Comparison of ENCODE assay signal across 1 cellular context in genomic region chr22:24703101-24703500, GRCh38.
A peak's percentile ranks its signal among the peaks of the same experiment; 100 is the strongest.
TF ChIP-seq lines count a peak whose summit lies in the region.

No MANE protein-coding gene starts in this region.

TF ChIP-seq in HepG2, 621 proteins besides CTCF, POLR2A, EP300 and RAD21 (continued from another document and continues in another):
- no peak for TF ChIP-seq AKNA (CRISPR knock-in tag; IDR thresholded peaks at IDR 0.05; ENCODE audit: borderline replicate concordance)
- TF ChIP-seq ZNF20 (CRISPR knock-in tag; IDR thresholded peaks at IDR 0.05): no peak
- TF ChIP-seq TOPORS (CRISPR knock-in tag; IDR thresholded peaks at IDR 0.05): no peak
- no peak for TF ChIP-seq ZNF720 (CRISPR knock-in tag; IDR thresholded peaks at IDR 0.05)
- TF ChIP-seq GABPA (IDR thresholded peaks at IDR 0.05; ENCODE audit: low read depth, low read length): no peak
- TF ChIP-seq GABPA (CRISPR knock-in tag; IDR thresholded peaks at IDR 0.05; ENCODE audit: low read depth): no peak
- peak; percentile 55; the same call in 1 of the 2 replicates for TF ChIP-seq NR2F6 (IDR thresholded peaks at IDR 0.05)
- peak; percentile 67 for TF ChIP-seq NR2F6 (CRISPR knock-in tag; IDR thresholded peaks at IDR 0.05)
- TF ChIP-seq ZFP36 (IDR thresholded peaks at IDR 0.05; ENCODE audit: borderline replicate concordance, low read depth, low read length, partially characterized antibody): no peak
- no peak for TF ChIP-seq SIX4 (CRISPR knock-in tag; IDR thresholded peaks at IDR 0.05)
- TF ChIP-seq DR1 (CRISPR knock-in tag; IDR thresholded peaks at IDR 0.05): no peak
- no peak for TF ChIP-seq SP4 (CRISPR knock-in tag; IDR thresholded peaks at IDR 0.05)
- TF ChIP-seq SMAD3 (CRISPR knock-in tag; IDR thresholded peaks at IDR 0.05): no peak
- peak; percentile 42; the same call in 1 of the 2 replicates for TF ChIP-seq ZNF441 (CRISPR knock-in tag; IDR thresholded peaks at IDR 0.05; ENCODE audit: borderline replicate concordance)
- TF ChIP-seq ZNF343 (CRISPR knock-in tag; IDR thresholded peaks at IDR 0.05): no peak
- TF ChIP-seq RFXAP (CRISPR knock-in tag; IDR thresholded peaks at IDR 0.05; ENCODE audit: borderline replicate concordance): no peak
- peak; percentile 66; the same call in 1 of the 2 replicates for TF ChIP-seq MYC (CRISPR knock-in tag; IDR thresholded peaks at IDR 0.05; ENCODE audit: borderline replicate concordance)
- no peak for TF ChIP-seq ZNF362 (CRISPR knock-in tag; IDR thresholded peaks at IDR 0.05; ENCODE audit: borderline replicate concordance)
- TF ChIP-seq ZNF224 (CRISPR knock-in tag; IDR thresholded peaks at IDR 0.05): no peak
- no peak for TF ChIP-seq ZNF629 (CRISPR knock-in tag; conservative IDR thresholded peaks at IDR 0.05)
- TF ChIP-seq, protein P1, sequence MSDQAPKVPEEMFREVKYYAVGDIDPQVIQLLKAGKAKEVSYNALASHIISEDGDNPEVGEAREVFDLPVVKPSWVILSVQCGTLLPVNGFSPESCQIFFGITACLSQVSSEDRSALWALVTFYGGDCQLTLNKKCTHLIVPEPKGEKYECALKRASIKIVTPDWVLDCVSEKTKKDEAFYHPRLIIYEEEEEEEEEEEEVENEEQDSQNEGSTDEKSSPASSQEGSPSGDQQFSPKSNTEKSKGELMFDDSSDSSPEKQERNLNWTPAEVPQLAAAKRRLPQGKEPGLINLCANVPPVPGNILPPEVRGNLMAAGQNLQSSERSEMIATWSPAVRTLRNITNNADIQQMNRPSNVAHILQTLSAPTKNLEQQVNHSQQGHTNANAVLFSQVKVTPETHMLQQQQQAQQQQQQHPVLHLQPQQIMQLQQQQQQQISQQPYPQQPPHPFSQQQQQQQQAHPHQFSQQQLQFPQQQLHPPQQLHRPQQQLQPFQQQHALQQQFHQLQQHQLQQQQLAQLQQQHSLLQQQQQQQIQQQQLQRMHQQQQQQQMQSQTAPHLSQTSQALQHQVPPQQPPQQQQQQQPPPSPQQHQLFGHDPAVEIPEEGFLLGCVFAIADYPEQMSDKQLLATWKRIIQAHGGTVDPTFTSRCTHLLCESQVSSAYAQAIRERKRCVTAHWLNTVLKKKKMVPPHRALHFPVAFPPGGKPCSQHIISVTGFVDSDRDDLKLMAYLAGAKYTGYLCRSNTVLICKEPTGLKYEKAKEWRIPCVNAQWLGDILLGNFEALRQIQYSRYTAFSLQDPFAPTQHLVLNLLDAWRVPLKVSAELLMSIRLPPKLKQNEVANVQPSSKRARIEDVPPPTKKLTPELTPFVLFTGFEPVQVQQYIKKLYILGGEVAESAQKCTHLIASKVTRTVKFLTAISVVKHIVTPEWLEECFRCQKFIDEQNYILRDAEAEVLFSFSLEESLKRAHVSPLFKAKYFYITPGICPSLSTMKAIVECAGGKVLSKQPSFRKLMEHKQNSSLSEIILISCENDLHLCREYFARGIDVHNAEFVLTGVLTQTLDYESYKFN (CRISPR knock-in tag; conservative IDR thresholded peaks at IDR 0.05): peak; percentile 36; the same call in 1 of the 2 replicates
- TF ChIP-seq, protein P2, sequence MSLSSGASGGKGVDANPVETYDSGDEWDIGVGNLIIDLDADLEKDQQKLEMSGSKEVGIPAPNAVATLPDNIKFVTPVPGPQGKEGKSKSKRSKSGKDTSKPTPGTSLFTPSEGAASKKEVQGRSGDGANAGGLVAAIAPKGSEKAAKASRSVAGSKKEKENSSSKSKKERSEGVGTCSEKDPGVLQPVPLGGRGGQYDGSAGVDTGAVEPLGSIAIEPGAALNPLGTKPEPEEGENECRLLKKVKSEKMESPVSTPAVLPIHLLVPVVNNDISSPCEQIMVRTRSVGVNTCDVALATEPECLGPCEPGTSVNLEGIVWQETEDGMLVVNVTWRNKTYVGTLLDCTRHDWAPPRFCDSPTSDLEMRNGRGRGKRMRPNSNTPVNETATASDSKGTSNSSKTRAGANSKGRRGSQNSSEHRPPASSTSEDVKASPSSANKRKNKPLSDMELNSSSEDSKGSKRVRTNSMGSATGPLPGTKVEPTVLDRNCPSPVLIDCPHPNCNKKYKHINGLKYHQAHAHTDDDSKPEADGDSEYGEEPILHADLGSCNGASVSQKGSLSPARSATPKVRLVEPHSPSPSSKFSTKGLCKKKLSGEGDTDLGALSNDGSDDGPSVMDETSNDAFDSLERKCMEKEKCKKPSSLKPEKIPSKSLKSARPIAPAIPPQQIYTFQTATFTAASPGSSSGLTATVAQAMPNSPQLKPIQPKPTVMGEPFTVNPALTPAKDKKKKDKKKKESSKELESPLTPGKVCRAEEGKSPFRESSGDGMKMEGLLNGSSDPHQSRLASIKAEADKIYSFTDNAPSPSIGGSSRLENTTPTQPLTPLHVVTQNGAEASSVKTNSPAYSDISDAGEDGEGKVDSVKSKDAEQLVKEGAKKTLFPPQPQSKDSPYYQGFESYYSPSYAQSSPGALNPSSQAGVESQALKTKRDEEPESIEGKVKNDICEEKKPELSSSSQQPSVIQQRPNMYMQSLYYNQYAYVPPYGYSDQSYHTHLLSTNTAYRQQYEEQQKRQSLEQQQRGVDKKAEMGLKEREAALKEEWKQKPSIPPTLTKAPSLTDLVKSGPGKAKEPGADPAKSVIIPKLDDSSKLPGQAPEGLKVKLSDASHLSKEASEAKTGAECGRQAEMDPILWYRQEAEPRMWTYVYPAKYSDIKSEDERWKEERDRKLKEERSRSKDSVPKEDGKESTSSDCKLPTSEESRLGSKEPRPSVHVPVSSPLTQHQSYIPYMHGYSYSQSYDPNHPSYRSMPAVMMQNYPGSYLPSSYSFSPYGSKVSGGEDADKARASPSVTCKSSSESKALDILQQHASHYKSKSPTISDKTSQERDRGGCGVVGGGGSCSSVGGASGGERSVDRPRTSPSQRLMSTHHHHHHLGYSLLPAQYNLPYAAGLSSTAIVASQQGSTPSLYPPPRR (CRISPR knock-in tag; IDR thresholded peaks at IDR 0.05; ENCODE audit: borderline replicate concordance): no peak
- TF ChIP-seq ZFP82 (CRISPR knock-in tag; IDR thresholded peaks at IDR 0.05; ENCODE audit: borderline replicate concordance): no peak
- TF ChIP-seq EEA1 (CRISPR knock-in tag; IDR thresholded peaks at IDR 0.05; ENCODE audit: borderline replicate concordance): no peak
- TF ChIP-seq SNRNP70 (IDR thresholded peaks at IDR 0.05; ENCODE audit: low read depth, low read length): no peak
- TF ChIP-seq MXI1 (IDR thresholded peaks at IDR 0.05; ENCODE audit: borderline replicate concordance, low read depth, low read length): peak; percentile 60; the same call in 1 of the 3 replicates
- TF ChIP-seq ZNF101 (CRISPR knock-in tag; IDR thresholded peaks at IDR 0.05; ENCODE audit: borderline replicate concordance, low read depth): no peak
- TF ChIP-seq, protein P3, sequence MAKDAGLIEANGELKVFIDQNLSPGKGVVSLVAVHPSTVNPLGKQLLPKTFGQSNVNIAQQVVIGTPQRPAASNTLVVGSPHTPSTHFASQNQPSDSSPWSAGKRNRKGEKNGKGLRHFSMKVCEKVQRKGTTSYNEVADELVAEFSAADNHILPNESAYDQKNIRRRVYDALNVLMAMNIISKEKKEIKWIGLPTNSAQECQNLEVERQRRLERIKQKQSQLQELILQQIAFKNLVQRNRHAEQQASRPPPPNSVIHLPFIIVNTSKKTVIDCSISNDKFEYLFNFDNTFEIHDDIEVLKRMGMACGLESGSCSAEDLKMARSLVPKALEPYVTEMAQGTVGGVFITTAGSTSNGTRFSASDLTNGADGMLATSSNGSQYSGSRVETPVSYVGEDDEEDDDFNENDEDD (CRISPR knock-in tag; IDR thresholded peaks at IDR 0.05; ENCODE audit: borderline replicate concordance): peak; percentile 40; the same call in 1 of the 2 replicates
- TF ChIP-seq, protein P4, sequence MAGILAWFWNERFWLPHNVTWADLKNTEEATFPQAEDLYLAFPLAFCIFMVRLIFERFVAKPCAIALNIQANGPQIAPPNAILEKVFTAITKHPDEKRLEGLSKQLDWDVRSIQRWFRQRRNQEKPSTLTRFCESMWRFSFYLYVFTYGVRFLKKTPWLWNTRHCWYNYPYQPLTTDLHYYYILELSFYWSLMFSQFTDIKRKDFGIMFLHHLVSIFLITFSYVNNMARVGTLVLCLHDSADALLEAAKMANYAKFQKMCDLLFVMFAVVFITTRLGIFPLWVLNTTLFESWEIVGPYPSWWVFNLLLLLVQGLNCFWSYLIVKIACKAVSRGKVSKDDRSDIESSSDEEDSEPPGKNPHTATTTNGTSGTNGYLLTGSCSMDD (CRISPR knock-in tag; IDR thresholded peaks at IDR 0.05): no peak
- no peak for TF ChIP-seq ZC3H13 (CRISPR knock-in tag; IDR thresholded peaks at IDR 0.05)
- no peak for TF ChIP-seq RBAK (CRISPR knock-in tag; IDR thresholded peaks at IDR 0.05)
- no peak for TF ChIP-seq FOXA1 (IDR thresholded peaks at IDR 0.05)
- TF ChIP-seq FOXA1 (CRISPR knock-in tag; IDR thresholded peaks at IDR 0.05): peak; percentile 87
- TF ChIP-seq ZNF883 (CRISPR knock-in tag; IDR thresholded peaks at IDR 0.05; ENCODE audit: not compliant biosample characterization): no peak
- TF ChIP-seq POLR2AphosphoS2 (IDR thresholded peaks at IDR 0.05; ENCODE audit: low read depth, low read length): no peak
- TF ChIP-seq ZNF839 (CRISPR knock-in tag; IDR thresholded peaks at IDR 0.05; ENCODE audit: borderline replicate concordance): no peak
- TF ChIP-seq, protein P5, sequence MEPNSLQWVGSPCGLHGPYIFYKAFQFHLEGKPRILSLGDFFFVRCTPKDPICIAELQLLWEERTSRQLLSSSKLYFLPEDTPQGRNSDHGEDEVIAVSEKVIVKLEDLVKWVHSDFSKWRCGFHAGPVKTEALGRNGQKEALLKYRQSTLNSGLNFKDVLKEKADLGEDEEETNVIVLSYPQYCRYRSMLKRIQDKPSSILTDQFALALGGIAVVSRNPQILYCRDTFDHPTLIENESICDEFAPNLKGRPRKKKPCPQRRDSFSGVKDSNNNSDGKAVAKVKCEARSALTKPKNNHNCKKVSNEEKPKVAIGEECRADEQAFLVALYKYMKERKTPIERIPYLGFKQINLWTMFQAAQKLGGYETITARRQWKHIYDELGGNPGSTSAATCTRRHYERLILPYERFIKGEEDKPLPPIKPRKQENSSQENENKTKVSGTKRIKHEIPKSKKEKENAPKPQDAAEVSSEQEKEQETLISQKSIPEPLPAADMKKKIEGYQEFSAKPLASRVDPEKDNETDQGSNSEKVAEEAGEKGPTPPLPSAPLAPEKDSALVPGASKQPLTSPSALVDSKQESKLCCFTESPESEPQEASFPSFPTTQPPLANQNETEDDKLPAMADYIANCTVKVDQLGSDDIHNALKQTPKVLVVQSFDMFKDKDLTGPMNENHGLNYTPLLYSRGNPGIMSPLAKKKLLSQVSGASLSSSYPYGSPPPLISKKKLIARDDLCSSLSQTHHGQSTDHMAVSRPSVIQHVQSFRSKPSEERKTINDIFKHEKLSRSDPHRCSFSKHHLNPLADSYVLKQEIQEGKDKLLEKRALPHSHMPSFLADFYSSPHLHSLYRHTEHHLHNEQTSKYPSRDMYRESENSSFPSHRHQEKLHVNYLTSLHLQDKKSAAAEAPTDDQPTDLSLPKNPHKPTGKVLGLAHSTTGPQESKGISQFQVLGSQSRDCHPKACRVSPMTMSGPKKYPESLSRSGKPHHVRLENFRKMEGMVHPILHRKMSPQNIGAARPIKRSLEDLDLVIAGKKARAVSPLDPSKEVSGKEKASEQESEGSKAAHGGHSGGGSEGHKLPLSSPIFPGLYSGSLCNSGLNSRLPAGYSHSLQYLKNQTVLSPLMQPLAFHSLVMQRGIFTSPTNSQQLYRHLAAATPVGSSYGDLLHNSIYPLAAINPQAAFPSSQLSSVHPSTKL (CRISPR knock-in tag; IDR thresholded peaks at IDR 0.05): peak; percentile 90
- no peak for TF ChIP-seq ZNF556 (CRISPR knock-in tag; IDR thresholded peaks at IDR 0.05; ENCODE audit: borderline replicate concordance)
- no peak for TF ChIP-seq ZNF496 (CRISPR knock-in tag; IDR thresholded peaks at IDR 0.05; ENCODE audit: insufficient replicate concordance)
- no peak for TF ChIP-seq AKAP8 (CRISPR knock-in tag; IDR thresholded peaks at IDR 0.05)
- 0 out of 2 replicates have a peak, but pooled peaks have one; percentile 30 for TF ChIP-seq KDM2A (CRISPR knock-in tag; IDR thresholded peaks at IDR 0.05; ENCODE audit: borderline replicate concordance, low read depth)
- peak; percentile 29; the same call in 1 of the 2 replicates for TF ChIP-seq ZNF776 (CRISPR knock-in tag; IDR thresholded peaks at IDR 0.05)
